In genomic region chr17:80780381-80781187, GRCh38 we compare ENCODE assay signal across 8 cellular contexts.
DNase-seq lines count a peak whose midpoint lies in the region; ATAC-seq, FAIRE-seq and TF ChIP-seq lines count a peak whose summit lies in the region.

No MANE protein-coding gene starts in this region.

- H3K4me3 ChIP-seq in K562, result no peak overlapping the region

- no peaks in the 10 kb centered on the region; the same call in 2 of the 3 replicates for H3K79me2 ChIP-seq in K562 (ENCODE audit: control insufficient read depth, insufficient read depth, low read length)

- no TSS peak for BruUV-seq in K562 (replicated peaks; lab: Mats Ljungman, UMichigan)

- in situ Hi-C loops in K562 (cut with MboI), result no loop called here

- POLR2A ChIA-PET in K562 (lab: Yijun Ruan, JAX), result interaction anchor here (0.6 to 2.1 kb wide), 4 partner anchors 10 to 222 kb away, joined by 3 to 8 read pairs (median 3); no protein-coding TSS in a partner anchor

- H3K27me3 ChIP-seq in K562 (ENCODE audit: control insufficient read depth in 2 of 2, insufficient read depth in 2 of 2, low read length in 2 of 2), result no peaks in the 10 kb centered on the region

- H3K9me3 ChIP-seq in K562 (replicated peaks; ENCODE audit: control insufficient read depth, insufficient read depth, low read depth, low read length), result no peaks in the 10 kb centered on the region

- no peak overlapping the region for H3K27ac ChIP-seq in K562 (ENCODE audit: extremely low read depth, low read depth, low read length)

- no peak for TF ChIP-seq POLR2A in K562 (conservative IDR thresholded peaks at IDR 0.05)

- CTCF ChIA-PET in K562 (lab: Yijun Ruan, JAX; ENCODE audit: low intra/inter-chr PET ratio), result no interaction called here

- peaks cover 6 to 11% of the 10 kb centered on the region in 2 experiments; a peak in 2 of 5 replicates for H3K4me1 ChIP-seq in K562 (replicated peaks in 1 of 2; ENCODE audit: control insufficient read depth in 2 of 2, insufficient read depth in 2 of 2, low read length in 2 of 2)

- TF ChIP-seq EP300 in K562 (IDR thresholded peaks at IDR 0.05; ENCODE audit: low read length), result no peak

- intact Hi-C loops in K562 (cut with micrococcal nuclease), result no loop called here

- WGBS in K562 (ENCODE audit: insufficient coverage, low coverage, missing lambda C conversion rate), result 80% methylated on average over 17 of the region's 19 CpGs

- TF ChIP-seq CTCF in K562 (IDR thresholded peaks at IDR 0.05 in 2 of 3, conservative IDR thresholded peaks at IDR 0.05 in 1 of 3; ENCODE audit: insufficient read depth in 2 of 3, low read depth in 1 of 3, low read length in 3 of 3), result no peak

- no peak overlapping the region for H2AFZ ChIP-seq in K562 (ENCODE audit: low read depth, low read length)

- no peaks in the 10 kb centered on the region; the same call in 1 of the 2 replicates for H4K20me1 ChIP-seq in K562 (replicated peaks; ENCODE audit: control insufficient read depth, insufficient read depth, low read length)

- DNase-seq in GM19239 (ENCODE audit: insufficient read length, low spot score) (peak; percentile 63), K562 (ENCODE audit: extremely low read depth in 1 of 4, low spot score in 3 of 4) (no peak), NCI-H2107 treated with DMSO at 0.1 percent for 48 hours (lab: John Stamatoyannopoulos, UW; ENCODE audit: unreplicated experiment) (no peak), NCI-H1048 (lab: John Stamatoyannopoulos, UW) (no peak), anterior cingulate cortex (lab: John Stamatoyannopoulos, UW) (no peak)
- peak; percentile 70 for DNase-seq in stimulated activated CD8-positive, alpha-beta memory T cell treated with anti-CD3 and anti-CD28 coated beads, Interleukin-4, amount 100 ng/mL, for 48 hours
- no peak for DNase-seq in effector CD4-positive, alpha-beta T cell

- ATAC-seq in HG03521 (IDR thresholded peaks at IDR 0.05; ENCODE audit: unreplicated experiment) (peak; percentile 58), K562 (no peak)

- FAIRE-seq in GM19239 (lab: Jason Lieb, UNC) (peak; percentile 98), K562 (lab: Jason Lieb, UNC) (no peak)

- no peak overlapping the region for H3K4me2 ChIP-seq in K562 (ENCODE audit: insufficient read depth, low read length)

- H3K36me3 ChIP-seq in K562 (ENCODE audit: control insufficient read depth, insufficient read depth, low read length), result peaks cover 8% of the 10 kb centered on the region; the same call in 2 of the 3 replicates

- no peak overlapping the region for H3K9ac ChIP-seq in K562 (ENCODE audit: insufficient read depth in 1 of 2, low read depth in 2 of 2, low read length in 2 of 2)

- H3K9me1 ChIP-seq in K562 (ENCODE audit: control insufficient read depth, insufficient read depth, low read length), result no peaks in the 10 kb centered on the region

- TF ChIP-seq RAD21 in K562 (CRISPR knock-in tag; conservative IDR thresholded peaks at IDR 0.05 in 1 of 2, IDR thresholded peaks at IDR 0.05 in 1 of 2), result no peak

TF ChIP-seq in K562, 482 proteins besides CTCF, POLR2A, EP300 and RAD21:
- TF ChIP-seq CEBPB (tag; IDR thresholded peaks at IDR 0.05), result peak; percentile 24; the same call in 1 of the 2 replicates
- no peak for TF ChIP-seq SMARCE1 (IDR thresholded peaks at IDR 0.05)

Comparison
In these comparisons a context has a peak if more than half of its experiments do, and no peak if none do; other contexts are left out.
1. DNase-seq: peak in GM19239 (single experiment) and stimulated activated CD8-positive, alpha-beta memory T cell treated with anti-CD3 and anti-CD28 coated beads, Interleukin-4, amount 100 ng/mL, for 48 hours (single experiment); none in K562 (0 of 4), NCI-H2107 treated with DMSO at 0.1 percent for 48 hours (single experiment), NCI-H1048 (single experiment), effector CD4-positive, alpha-beta T cell (single experiment) and anterior cingulate cortex (0 of 58).